14 cellular contexts compared by ENCODE assay signal in the genomic region with DNA sequence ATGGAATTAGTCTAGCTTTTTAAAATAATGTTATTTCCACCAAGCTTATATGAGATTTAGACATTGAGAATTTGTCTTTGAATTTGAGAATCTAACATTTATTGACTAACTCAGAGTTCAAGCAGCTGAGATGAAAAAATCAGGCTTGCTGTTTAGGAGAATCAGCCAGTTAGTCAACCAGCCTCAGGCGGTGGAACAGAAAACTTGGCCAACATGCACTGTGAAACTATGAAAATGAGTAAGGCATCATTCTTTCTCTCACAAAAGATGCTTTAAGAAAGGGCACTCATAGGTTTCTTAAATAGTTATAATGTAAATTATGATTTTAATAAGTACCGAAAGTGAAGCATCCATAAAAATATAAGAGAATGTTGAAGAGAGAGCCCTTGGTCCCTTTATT.
DNase-seq lines count a peak whose midpoint lies in the region; ATAC-seq, FAIRE-seq and TF ChIP-seq lines count a peak whose summit lies in the region.
"Had no signal": no experiment of that assay in that cellular context is flagged by ENCODE, and none has a peak within 500 bp of the region (broad histone marks: within the 10 kb centered on the region; RNA-seq: fewer than 3 reads in every experiment).

No MANE protein-coding gene starts in this region.

- POLR2A ChIA-PET in activated naive CD8-positive, alpha-beta T cell treated with anti-CD3 and anti-CD28 coated beads, Interleukin-2, amount 10 ng/mL, durations not matched to agents 7 days and 5 days (lab: Charles Lee), result interaction anchor here (0.9 to 3.7 kb wide), 5 partner anchors 13 to 284 kb away, joined by 3 to 26 read pairs (median 5); partner anchors contain the start of gene CISD2
- POLR2A ChIA-PET in SK-N-SH (lab: Yijun Ruan, JAX), result no interaction called here

- WGBS in SK-N-SH (ENCODE audit: low lambda C conversion rate), result 95% methylated on average over 2 of the region's 2 CpGs

- no peak for TF ChIP-seq RAD21 in SK-N-SH (IDR thresholded peaks at IDR 0.05; ENCODE audit: low read length)

- H3K9me2 ChIP-seq in SK-N-SH, result no peaks in the 10 kb centered on the region

- no peak for TF ChIP-seq CTCF in SK-N-SH (IDR thresholded peaks at IDR 0.05)

- H4K20me1 ChIP-seq in SK-N-SH (ENCODE audit: insufficient read depth), result no peaks in the 10 kb centered on the region

- CTCF ChIA-PET in SK-N-SH (lab: Yijun Ruan, JAX), result no interaction called here

- H3K27me3 ChIP-seq in SK-N-SH (ENCODE audit: insufficient read depth), result no peaks in the 10 kb centered on the region
- H3K27me3 ChIP-seq: stomach had no signal

- H3K9me3 ChIP-seq in SK-N-SH, result no peaks in the 10 kb centered on the region
- H3K9me3 ChIP-seq: stomach had no signal

- H3K27ac ChIP-seq in SK-N-SH (ENCODE audit: low read depth in 2 of 2, low read length in 1 of 2), result no peak overlapping the region
- H3K27ac ChIP-seq: parathyroid adenoma, stomach had no signal

- peaks cover 56% of the 10 kb centered on the region for H3K36me3 Mint-ChIP-seq in activated naive CD8-positive, alpha-beta T cell treated with anti-CD3 and anti-CD28 coated beads, Interleukin-2, amount 10 ng/mL, durations not matched to agents 7 days and 5 days

- H3K4me3 ChIP-seq in SK-N-SH (ENCODE audit: low read depth in 2 of 2, low read length in 1 of 2), result no peak overlapping the region
- H3K4me3 ChIP-seq: K562, stomach had no signal

- DNase-seq in GM12891 (ENCODE audit: insufficient read length, low spot score), result no peak
- no peak for DNase-seq in activated naive CD8-positive, alpha-beta T cell treated with anti-CD3 and anti-CD28 coated beads, Interleukin-2, amount 10 ng/mL, durations not matched to agents 7 days and 5 days
- no peak for DNase-seq in SK-N-SH
- no peak for DNase-seq in GM19239 (ENCODE audit: insufficient read length, low spot score)
- DNase-seq in NCI-H1105 (lab: John Stamatoyannopoulos, UW), result no peak
- DNase-seq: NCI-H1930; NK-92 treated with Interleukin-12 subunit alpha and Interleukin-12 subunit beta, amount 100 ng/mL, for 24 hours; stomach had no signal

- H3K9ac ChIP-seq in SK-N-SH, result no peak overlapping the region
- H3K9ac ChIP-seq: parathyroid adenoma had no signal

- peaks cover 53 to 75% of the 10 kb centered on the region in 2 experiments for H3K36me3 ChIP-seq in SK-N-SH (replicated peaks in 1 of 2; ENCODE audit: control insufficient read depth in 1 of 2, insufficient read depth in 2 of 2, low read length in 1 of 2)

- no peaks in the 10 kb centered on the region for H3K27me3 Mint-ChIP-seq in activated naive CD8-positive, alpha-beta T cell treated with anti-CD3 and anti-CD28 coated beads, Interleukin-2, amount 10 ng/mL, durations not matched to agents 7 days and 5 days

- H3K4me1 ChIP-seq in SK-N-SH (ENCODE audit: control insufficient read depth in 1 of 2, insufficient read depth in 2 of 2, low read depth in 1 of 2, low read length in 1 of 2), result no peaks in the 10 kb centered on the region
- H3K4me1 ChIP-seq: parathyroid adenoma, stomach had no signal

- peak; percentile 49 for ATAC-seq in GM19351 (IDR thresholded peaks at IDR 0.05; ENCODE audit: unreplicated experiment)
- ATAC-seq in HG03175 (IDR thresholded peaks at IDR 0.05; ENCODE audit: unreplicated experiment), result peak; percentile 38
- ATAC-seq in activated naive CD8-positive, alpha-beta T cell treated with anti-CD3 and anti-CD28 coated beads, Interleukin-2, amount 10 ng/mL, durations not matched to agents 7 days and 5 days (ENCODE audit: low read depth), result no peak
- ATAC-seq in GM21737 (IDR thresholded peaks at IDR 0.05; ENCODE audit: unreplicated experiment), result no peak
- ATAC-seq: K562 had no signal

- H2AFZ ChIP-seq in SK-N-SH (ENCODE audit: low read depth), result no peak overlapping the region
- H2AFZ ChIP-seq: parathyroid adenoma had no signal

- TF ChIP-seq EP300 in SK-N-SH (IDR thresholded peaks at IDR 0.05; ENCODE audit: borderline replicate concordance in 1 of 2, low read depth in 1 of 2, low read length in 1 of 2), result no peak

- H3K79me2 ChIP-seq in SK-N-SH (ENCODE audit: insufficient read depth), result no peaks in the 10 kb centered on the region
- H3K79me2 ChIP-seq: parathyroid adenoma had no signal

- H3F3A ChIP-seq in SK-N-SH (replicated peaks; ENCODE audit: insufficient read depth), result no peaks in the 10 kb centered on the region

- FAIRE-seq in GM12891 (lab: Jason Lieb, UNC), result peak; percentile 66
- no peak for FAIRE-seq in GM19239 (lab: Jason Lieb, UNC)
- FAIRE-seq: K562 had no signal

- peaks cover 63% of the 10 kb centered on the region for H3K4me1 Mint-ChIP-seq in activated naive CD8-positive, alpha-beta T cell treated with anti-CD3 and anti-CD28 coated beads, Interleukin-2, amount 10 ng/mL, durations not matched to agents 7 days and 5 days
- H3K4me1 Mint-ChIP-seq: CD14-positive monocyte had no signal

- H3K27ac Mint-ChIP-seq in activated naive CD8-positive, alpha-beta T cell treated with anti-CD3 and anti-CD28 coated beads, Interleukin-2, amount 10 ng/mL, durations not matched to agents 7 days and 5 days, result peak overlapping the region; percentile 91

- H3K4me3 Mint-ChIP-seq in activated naive CD8-positive, alpha-beta T cell treated with anti-CD3 and anti-CD28 coated beads, Interleukin-2, amount 10 ng/mL, durations not matched to agents 7 days and 5 days, result no peak overlapping the region
- H3K4me3 Mint-ChIP-seq: CD14-positive monocyte had no signal

- no peak for TF ChIP-seq POLR2A in GM12891 (IDR thresholded peaks at IDR 0.05; ENCODE audit: low read depth, low read length)

- no peaks in the 10 kb centered on the region for H3K9me3 Mint-ChIP-seq in activated naive CD8-positive, alpha-beta T cell treated with anti-CD3 and anti-CD28 coated beads, Interleukin-2, amount 10 ng/mL, durations not matched to agents 7 days and 5 days

- no peak overlapping the region for H3K4me2 ChIP-seq in SK-N-SH

TF ChIP-seq in GM12891, 5 proteins besides CTCF, POLR2A, EP300 and RAD21:
- TF ChIP-seq SPI1 (IDR thresholded peaks at IDR 0.05; ENCODE audit: low read depth, low read length), result no peak
- no peak for TF ChIP-seq POLR2AphosphoS5 (IDR thresholded peaks at IDR 0.05; ENCODE audit: low read depth, low read length)

TF ChIP-seq in SK-N-SH, 30 proteins besides CTCF, POLR2A, EP300 and RAD21:
- no peak for TF ChIP-seq GATA2 (CRISPR knock-in tag; IDR thresholded peaks at IDR 0.05)
- no peak for TF ChIP-seq RCOR1 (IDR thresholded peaks at IDR 0.05; ENCODE audit: low read length)
- TF ChIP-seq MXI1 (IDR thresholded peaks at IDR 0.05; ENCODE audit: low read depth, low read length), result no peak
- TF ChIP-seq, protein P1, sequence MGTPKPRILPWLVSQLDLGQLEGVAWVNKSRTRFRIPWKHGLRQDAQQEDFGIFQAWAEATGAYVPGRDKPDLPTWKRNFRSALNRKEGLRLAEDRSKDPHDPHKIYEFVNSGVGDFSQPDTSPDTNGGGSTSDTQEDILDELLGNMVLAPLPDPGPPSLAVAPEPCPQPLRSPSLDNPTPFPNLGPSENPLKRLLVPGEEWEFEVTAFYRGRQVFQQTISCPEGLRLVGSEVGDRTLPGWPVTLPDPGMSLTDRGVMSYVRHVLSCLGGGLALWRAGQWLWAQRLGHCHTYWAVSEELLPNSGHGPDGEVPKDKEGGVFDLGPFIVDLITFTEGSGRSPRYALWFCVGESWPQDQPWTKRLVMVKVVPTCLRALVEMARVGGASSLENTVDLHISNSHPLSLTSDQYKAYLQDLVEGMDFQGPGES (IDR thresholded peaks at IDR 0.05; ENCODE audit: low read depth, low read length), result no peak
- no peak for TF ChIP-seq PBX3 (IDR thresholded peaks at IDR 0.05)

Comparison
In these comparisons a context has a peak if more than half of its experiments do, and no peak if none do; other contexts are left out.
1. ATAC-seq: peak in GM19351 (single experiment) and HG03175 (single experiment); none in activated naive CD8-positive, alpha-beta T cell treated with anti-CD3 and anti-CD28 coated beads, Interleukin-2, amount 10 ng/mL, durations not matched to agents 7 days and 5 days (single experiment) and GM21737 (single experiment).